Comparison of ENCODE assay signal across 27 cellular contexts in the genomic region with DNA sequence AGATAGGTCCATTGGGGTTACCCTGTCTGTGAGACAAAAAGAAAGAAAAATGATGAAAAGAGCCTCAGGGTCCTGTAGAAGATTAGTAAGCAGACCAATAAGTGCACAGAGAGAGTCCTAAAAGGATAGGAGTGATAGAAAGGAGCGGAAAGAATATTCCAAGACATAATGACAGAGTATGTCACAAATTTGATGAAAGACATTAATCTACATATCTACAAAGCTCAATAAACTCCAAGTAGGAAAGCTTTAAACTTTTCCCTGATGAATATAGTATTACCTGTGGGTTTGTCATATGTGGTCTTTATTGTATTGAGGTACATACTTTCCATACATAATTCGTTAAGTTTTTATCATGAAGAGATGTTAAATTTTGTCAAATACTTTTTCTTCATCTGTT.
"Had no signal": no experiment of that assay in that cellular context is flagged by ENCODE, and none has a peak within 500 bp of the region (broad histone marks: within the 10 kb centered on the region; RNA-seq: fewer than 3 reads in every experiment).

No MANE protein-coding gene starts in this region.

- H3K4me1 ChIP-seq: esophagus squamous epithelium, gastrocnemius medialis, heart right ventricle, left lung, lower lobe of right lung had no signal

- H3K27ac Mint-ChIP-seq: dendritic cell treated with granulocyte-macrophage colony-stimulating factor and Interleukin-4, amounts not matched to agents 40 ng/mL and 50 ng/mL, for 4 days; effector memory CD8-positive, alpha-beta T cell; endodermal cell; mesothelial cell of epicardium; naive B cell; naive thymus-derived CD8-positive, alpha-beta T cell had no signal

- H3K4me3 ChIP-seq: esophagus squamous epithelium, gastrocnemius medialis, heart right ventricle, left lung, lower lobe of right lung, mucosa of descending colon had no signal

- DNase-seq: cortex of kidney; effector CD8-positive, alpha-beta T cell; effector memory CD8-positive, alpha-beta T cell; endodermal cell; erythroblast; esophagus squamous epithelium; foreskin fibroblast; foreskin melanocyte; gastrocnemius medialis; glutamatergic neuron; head of caudate nucleus; heart right ventricle; hippocampal formation; left cardiac atrium; left lung; left ventricle myocardium superior; lower lobe of right lung; mesenchymal stem cell; mucosa of descending colon; naive B cell; naive thymus-derived CD8-positive, alpha-beta T cell had no signal

- H3K27ac ChIP-seq: epithelial cell of prostate, esophagus squamous epithelium, gastrocnemius medialis, heart right ventricle, left lung, lower lobe of right lung had no signal

- H3K4me3 Mint-ChIP-seq: dendritic cell treated with granulocyte-macrophage colony-stimulating factor and Interleukin-4, amounts not matched to agents 40 ng/mL and 50 ng/mL, for 4 days; effector memory CD8-positive, alpha-beta T cell; endodermal cell; mesothelial cell of epicardium; naive B cell; naive thymus-derived CD8-positive, alpha-beta T cell had no signal

- ATAC-seq: effector memory CD8-positive, alpha-beta T cell; esophagus mucosa; gastrocnemius medialis; heart right ventricle; left cardiac atrium; left lung; left ventricle myocardium superior; lower lobe of right lung; mucosa of descending colon; naive thymus-derived CD8-positive, alpha-beta T cell had no signal

- FAIRE-seq: endometrium, keratinocyte had no signal

- H3K9me3 ChIP-seq: gastrocnemius medialis, lower lobe of right lung, mucosa of descending colon had no signal

- H3K27me3 Mint-ChIP-seq: dendritic cell treated with granulocyte-macrophage colony-stimulating factor and Interleukin-4, amounts not matched to agents 40 ng/mL and 50 ng/mL, for 4 days; effector memory CD8-positive, alpha-beta T cell; naive B cell; naive thymus-derived CD8-positive, alpha-beta T cell had no signal

- H3K36me3 ChIP-seq: gastrocnemius medialis, lower lobe of right lung had no signal

- H3K4me1 Mint-ChIP-seq: endodermal cell; mesothelial cell of epicardium; naive B cell; naive thymus-derived CD8-positive, alpha-beta T cell had no signal

- H3K27me3 ChIP-seq: esophagus squamous epithelium, gastrocnemius medialis, heart right ventricle, left lung had no signal
